In the genomic region with DNA sequence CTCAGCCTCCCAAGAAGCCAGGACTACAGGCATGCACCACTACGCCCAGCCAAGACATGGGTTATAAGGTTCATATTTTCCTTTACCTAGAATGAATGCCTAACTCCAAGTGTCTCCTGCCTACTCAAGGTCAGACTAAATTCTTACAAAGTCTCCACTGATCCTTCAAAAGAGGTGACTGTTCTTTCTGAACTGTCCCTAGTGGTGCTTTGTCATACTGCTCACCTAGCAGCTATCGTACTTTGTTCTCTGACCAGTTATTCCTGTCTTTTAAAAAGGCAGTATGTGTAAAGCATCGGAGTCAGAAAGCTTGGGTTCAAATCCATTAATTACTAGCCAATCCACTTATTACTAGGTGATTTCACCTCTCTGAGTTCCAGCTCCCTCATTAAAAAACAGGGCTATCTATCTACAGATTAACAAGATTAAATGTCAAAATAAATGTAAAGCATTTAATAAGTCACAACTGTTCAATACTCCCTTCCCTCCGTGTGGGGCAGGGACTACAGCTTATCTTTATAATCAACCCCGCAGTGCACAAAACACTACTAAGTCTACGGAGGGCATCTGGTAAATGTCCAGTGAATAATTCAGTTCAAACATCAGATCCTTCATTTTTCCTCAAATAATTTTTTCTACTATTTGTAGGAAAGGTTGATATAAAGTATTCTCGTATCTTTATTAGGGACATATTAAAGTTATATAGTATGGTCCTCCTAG, we compare ENCODE assay signal across 2 cellular contexts.
TF ChIP-seq lines count a peak whose summit lies in the region.

No MANE protein-coding gene starts in this region.

TF ChIP-seq in GM23338, 12 proteins besides CTCF, POLR2A, EP300 and RAD21:
- TF ChIP-seq NANOG (IDR thresholded peaks at IDR 0.05; ENCODE audit: borderline replicate concordance) = no peak
- no peak for TF ChIP-seq ZNF331 (CRISPR knock-in tag; IDR thresholded peaks at IDR 0.05; ENCODE audit: low read depth)
- TF ChIP-seq, protein P1, sequence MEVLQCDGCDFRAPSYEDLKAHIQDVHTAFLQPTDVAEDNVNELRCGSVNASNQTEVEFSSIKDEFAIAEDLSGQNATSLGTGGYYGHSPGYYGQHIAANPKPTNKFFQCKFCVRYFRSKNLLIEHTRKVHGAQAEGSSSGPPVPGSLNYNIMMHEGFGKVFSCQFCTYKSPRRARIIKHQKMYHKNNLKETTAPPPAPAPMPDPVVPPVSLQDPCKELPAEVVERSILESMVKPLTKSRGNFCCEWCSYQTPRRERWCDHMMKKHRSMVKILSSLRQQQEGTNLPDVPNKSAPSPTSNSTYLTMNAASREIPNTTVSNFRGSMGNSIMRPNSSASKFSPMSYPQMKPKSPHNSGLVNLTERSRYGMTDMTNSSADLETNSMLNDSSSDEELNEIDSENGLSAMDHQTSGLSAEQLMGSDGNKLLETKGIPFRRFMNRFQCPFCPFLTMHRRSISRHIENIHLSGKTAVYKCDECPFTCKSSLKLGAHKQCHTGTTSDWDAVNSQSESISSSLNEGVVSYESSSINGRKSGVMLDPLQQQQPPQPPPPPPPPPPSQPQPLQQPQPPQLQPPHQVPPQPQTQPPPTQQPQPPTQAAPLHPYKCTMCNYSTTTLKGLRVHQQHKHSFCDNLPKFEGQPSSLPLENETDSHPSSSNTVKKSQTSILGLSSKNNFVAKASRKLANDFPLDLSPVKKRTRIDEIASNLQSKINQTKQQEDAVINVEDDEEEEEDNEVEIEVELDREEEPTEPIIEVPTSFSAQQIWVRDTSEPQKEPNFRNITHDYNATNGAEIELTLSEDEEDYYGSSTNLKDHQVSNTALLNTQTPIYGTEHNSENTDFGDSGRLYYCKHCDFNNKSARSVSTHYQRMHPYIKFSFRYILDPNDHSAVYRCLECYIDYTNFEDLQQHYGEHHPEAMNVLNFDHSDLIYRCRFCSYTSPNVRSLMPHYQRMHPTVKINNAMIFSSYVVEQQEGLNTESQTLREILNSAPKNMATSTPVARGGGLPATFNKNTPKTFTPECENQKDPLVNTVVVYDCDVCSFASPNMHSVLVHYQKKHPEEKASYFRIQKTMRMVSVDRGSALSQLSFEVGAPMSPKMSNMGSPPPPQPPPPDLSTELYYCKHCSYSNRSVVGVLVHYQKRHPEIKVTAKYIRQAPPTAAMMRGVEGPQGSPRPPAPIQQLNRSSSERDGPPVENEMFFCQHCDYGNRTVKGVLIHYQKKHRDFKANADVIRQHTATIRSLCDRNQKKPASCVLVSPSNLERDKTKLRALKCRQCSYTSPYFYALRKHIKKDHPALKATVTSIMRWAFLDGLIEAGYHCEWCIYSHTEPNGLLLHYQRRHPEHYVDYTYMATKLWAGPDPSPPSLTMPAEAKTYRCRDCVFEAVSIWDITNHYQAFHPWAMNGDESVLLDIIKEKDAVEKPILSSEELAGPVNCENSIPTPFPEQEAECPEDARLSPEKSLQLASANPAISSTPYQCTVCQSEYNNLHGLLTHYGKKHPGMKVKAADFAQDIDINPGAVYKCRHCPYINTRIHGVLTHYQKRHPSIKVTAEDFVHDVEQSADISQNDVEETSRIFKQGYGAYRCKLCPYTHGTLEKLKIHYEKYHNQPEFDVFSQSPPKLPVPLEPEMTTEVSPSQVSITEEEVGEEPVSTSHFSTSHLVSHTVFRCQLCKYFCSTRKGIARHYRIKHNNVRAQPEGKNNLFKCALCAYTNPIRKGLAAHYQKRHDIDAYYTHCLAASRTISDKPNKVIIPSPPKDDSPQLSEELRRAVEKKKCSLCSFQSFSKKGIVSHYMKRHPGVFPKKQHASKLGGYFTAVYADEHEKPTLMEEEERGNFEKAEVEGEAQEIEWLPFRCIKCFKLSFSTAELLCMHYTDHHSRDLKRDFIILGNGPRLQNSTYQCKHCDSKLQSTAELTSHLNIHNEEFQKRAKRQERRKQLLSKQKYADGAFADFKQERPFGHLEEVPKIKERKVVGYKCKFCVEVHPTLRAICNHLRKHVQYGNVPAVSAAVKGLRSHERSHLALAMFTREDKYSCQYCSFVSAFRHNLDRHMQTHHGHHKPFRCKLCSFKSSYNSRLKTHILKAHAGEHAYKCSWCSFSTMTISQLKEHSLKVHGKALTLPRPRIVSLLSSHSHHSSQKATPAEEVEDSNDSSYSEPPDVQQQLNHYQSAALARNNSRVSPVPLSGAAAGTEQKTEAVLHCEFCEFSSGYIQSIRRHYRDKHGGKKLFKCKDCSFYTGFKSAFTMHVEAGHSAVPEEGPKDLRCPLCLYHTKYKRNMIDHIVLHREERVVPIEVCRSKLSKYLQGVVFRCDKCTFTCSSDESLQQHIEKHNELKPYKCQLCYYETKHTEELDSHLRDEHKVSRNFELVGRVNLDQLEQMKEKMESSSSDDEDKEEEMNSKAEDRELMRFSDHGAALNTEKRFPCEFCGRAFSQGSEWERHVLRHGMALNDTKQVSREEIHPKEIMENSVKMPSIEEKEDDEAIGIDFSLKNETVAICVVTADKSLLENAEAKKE (CRISPR knock-in tag; IDR thresholded peaks at IDR 0.05) = no peak
- TF ChIP-seq EZH2phosphoT487 (IDR thresholded peaks at IDR 0.05; ENCODE audit: unreplicated experiment) = no peak
- no peak for TF ChIP-seq POLR2AphosphoS5 (IDR thresholded peaks at IDR 0.05; ENCODE audit: low read depth)
- no peak for TF ChIP-seq ZNF114 (CRISPR knock-in tag; IDR thresholded peaks at IDR 0.05)
- no peak for TF ChIP-seq CREB1 (CRISPR knock-in tag; IDR thresholded peaks at IDR 0.05; ENCODE audit: low read depth)

TF ChIP-seq in GM12878, 131 proteins besides CTCF, POLR2A, EP300 and RAD21:
- no peak for TF ChIP-seq IKZF2 (IDR thresholded peaks at IDR 0.05)
- TF ChIP-seq GABPA (IDR thresholded peaks at IDR 0.05; ENCODE audit: low read depth) = no peak
- TF ChIP-seq HDAC2 (IDR thresholded peaks at IDR 0.05) = no peak
- TF ChIP-seq, protein P2, sequence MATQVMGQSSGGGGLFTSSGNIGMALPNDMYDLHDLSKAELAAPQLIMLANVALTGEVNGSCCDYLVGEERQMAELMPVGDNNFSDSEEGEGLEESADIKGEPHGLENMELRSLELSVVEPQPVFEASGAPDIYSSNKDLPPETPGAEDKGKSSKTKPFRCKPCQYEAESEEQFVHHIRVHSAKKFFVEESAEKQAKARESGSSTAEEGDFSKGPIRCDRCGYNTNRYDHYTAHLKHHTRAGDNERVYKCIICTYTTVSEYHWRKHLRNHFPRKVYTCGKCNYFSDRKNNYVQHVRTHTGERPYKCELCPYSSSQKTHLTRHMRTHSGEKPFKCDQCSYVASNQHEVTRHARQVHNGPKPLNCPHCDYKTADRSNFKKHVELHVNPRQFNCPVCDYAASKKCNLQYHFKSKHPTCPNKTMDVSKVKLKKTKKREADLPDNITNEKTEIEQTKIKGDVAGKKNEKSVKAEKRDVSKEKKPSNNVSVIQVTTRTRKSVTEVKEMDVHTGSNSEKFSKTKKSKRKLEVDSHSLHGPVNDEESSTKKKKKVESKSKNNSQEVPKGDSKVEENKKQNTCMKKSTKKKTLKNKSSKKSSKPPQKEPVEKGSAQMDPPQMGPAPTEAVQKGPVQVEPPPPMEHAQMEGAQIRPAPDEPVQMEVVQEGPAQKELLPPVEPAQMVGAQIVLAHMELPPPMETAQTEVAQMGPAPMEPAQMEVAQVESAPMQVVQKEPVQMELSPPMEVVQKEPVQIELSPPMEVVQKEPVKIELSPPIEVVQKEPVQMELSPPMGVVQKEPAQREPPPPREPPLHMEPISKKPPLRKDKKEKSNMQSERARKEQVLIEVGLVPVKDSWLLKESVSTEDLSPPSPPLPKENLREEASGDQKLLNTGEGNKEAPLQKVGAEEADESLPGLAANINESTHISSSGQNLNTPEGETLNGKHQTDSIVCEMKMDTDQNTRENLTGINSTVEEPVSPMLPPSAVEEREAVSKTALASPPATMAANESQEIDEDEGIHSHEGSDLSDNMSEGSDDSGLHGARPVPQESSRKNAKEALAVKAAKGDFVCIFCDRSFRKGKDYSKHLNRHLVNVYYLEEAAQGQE (IDR thresholded peaks at IDR 0.05; ENCODE audit: low read depth, low read length) = no peak
- TF ChIP-seq POLR2AphosphoS5 (IDR thresholded peaks at IDR 0.05; ENCODE audit: low read length) = no peak
- TF ChIP-seq MEF2A (IDR thresholded peaks at IDR 0.05; ENCODE audit: insufficient read depth, low read depth, low read length) = no peak
- TF ChIP-seq CEBPB (IDR thresholded peaks at IDR 0.05; ENCODE audit: borderline replicate concordance in 1 of 2, low read depth in 2 of 2, low read length in 2 of 2) = no peak
- no peak for TF ChIP-seq JUNB (IDR thresholded peaks at IDR 0.05)
- no peak for TF ChIP-seq POU2F2 (IDR thresholded peaks at IDR 0.05; ENCODE audit: borderline replicate concordance, low read depth, low read length)
- no peak for TF ChIP-seq NFYA (IDR thresholded peaks at IDR 0.05; ENCODE audit: borderline replicate concordance, low read depth, low read length)
- TF ChIP-seq TARDBP (IDR thresholded peaks at IDR 0.05; ENCODE audit: borderline replicate concordance) = no peak
- no peak for TF ChIP-seq MYC (IDR thresholded peaks at IDR 0.05; ENCODE audit: insufficient read depth, insufficient read length, insufficient replicate concordance, low read length, severe bottlenecking)
- TF ChIP-seq BMI1 (IDR thresholded peaks at IDR 0.05; ENCODE audit: borderline replicate concordance) = no peak
- TF ChIP-seq STAT3 (IDR thresholded peaks at IDR 0.05; ENCODE audit: low read depth, low read length) = no peak
- no peak for TF ChIP-seq FOXK2 (IDR thresholded peaks at IDR 0.05)
- TF ChIP-seq, protein P3, sequence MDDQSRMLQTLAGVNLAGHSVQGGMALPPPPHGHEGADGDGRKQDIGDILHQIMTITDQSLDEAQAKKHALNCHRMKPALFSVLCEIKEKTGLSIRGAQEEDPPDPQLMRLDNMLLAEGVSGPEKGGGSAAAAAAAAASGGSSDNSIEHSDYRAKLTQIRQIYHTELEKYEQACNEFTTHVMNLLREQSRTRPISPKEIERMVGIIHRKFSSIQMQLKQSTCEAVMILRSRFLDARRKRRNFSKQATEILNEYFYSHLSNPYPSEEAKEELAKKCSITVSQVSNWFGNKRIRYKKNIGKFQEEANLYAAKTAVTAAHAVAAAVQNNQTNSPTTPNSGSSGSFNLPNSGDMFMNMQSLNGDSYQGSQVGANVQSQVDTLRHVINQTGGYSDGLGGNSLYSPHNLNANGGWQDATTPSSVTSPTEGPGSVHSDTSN (IDR thresholded peaks at IDR 0.05; ENCODE audit: insufficient replicate concordance, low read depth, low read length) = no peak
- TF ChIP-seq, protein P4, sequence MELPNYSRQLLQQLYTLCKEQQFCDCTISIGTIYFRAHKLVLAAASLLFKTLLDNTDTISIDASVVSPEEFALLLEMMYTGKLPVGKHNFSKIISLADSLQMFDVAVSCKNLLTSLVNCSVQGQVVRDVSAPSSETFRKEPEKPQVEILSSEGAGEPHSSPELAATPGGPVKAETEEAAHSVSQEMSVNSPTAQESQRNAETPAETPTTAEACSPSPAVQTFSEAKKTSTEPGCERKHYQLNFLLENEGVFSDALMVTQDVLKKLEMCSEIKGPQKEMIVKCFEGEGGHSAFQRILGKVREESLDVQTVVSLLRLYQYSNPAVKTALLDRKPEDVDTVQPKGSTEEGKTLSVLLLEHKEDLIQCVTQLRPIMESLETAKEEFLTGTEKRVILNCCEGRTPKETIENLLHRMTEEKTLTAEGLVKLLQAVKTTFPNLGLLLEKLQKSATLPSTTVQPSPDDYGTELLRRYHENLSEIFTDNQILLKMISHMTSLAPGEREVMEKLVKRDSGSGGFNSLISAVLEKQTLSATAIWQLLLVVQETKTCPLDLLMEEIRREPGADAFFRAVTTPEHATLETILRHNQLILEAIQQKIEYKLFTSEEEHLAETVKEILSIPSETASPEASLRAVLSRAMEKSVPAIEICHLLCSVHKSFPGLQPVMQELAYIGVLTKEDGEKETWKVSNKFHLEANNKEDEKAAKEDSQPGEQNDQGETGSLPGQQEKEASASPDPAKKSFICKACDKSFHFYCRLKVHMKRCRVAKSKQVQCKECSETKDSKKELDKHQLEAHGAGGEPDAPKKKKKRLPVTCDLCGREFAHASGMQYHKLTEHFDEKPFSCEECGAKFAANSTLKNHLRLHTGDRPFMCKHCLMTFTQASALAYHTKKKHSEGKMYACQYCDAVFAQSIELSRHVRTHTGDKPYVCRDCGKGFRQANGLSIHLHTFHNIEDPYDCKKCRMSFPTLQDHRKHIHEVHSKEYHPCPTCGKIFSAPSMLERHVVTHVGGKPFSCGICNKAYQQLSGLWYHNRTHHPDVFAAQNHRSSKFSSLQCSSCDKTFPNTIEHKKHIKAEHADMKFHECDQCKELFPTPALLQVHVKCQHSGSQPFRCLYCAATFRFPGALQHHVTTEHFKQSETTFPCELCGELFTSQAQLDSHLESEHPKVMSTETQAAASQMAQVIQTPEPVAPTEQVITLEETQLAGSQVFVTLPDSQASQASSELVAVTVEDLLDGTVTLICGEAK (IDR thresholded peaks at IDR 0.05; ENCODE audit: borderline replicate concordance) = no peak
- TF ChIP-seq HCFC1 (IDR thresholded peaks at IDR 0.05; ENCODE audit: low read length) = no peak
- no peak for TF ChIP-seq BRCA1 (IDR thresholded peaks at IDR 0.05; ENCODE audit: low read depth, low read length)
- no peak for TF ChIP-seq HDGF (IDR thresholded peaks at IDR 0.05)
TF ChIP-seq in GM12878: peak in this region for 0.
